22 cellular contexts compared by ENCODE assay signal in the genomic region with DNA sequence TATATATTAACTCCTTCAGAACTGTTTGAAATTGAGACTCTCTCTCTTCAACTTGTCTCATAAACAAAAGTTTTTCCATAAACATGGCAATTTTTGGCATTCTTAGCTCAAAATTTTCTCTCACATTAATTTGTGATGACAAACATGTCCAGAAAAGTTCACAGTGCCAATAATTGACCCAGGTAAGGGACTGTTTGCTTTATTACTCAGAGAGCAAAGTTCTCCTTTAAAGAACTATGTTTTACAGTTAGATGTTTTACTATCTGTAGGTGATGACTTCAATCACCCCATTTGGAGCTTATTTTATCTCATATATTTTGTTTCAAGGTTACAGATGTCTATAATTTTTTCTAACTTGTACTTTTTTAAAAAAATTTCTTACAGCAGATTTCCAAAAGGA.
A peak's percentile ranks its signal among the peaks of the same experiment; 100 is the strongest.
DNase-seq lines count a peak whose midpoint lies in the region; ATAC-seq and TF ChIP-seq lines count a peak whose summit lies in the region.
"Had no signal": no experiment of that assay in that cellular context is flagged by ENCODE, and none has a peak within 500 bp of the region (broad histone marks: within the 10 kb centered on the region; RNA-seq: fewer than 3 reads in every experiment).

No MANE protein-coding gene starts in this region.

- H3K27ac Mint-ChIP-seq in activated naive CD8-positive, alpha-beta T cell treated with anti-CD3 and anti-CD28 coated beads for 36 hours = no peak overlapping the region
- H3K27ac Mint-ChIP-seq in progenitor cell of endocrine pancreas = no peak overlapping the region
- H3K27ac Mint-ChIP-seq: CD14-positive monocyte; CD4-positive, alpha-beta T cell; CD8-positive, alpha-beta memory T cell had no signal

- H2AFZ ChIP-seq in hepatocyte = no peak overlapping the region
- H2AFZ ChIP-seq: GM23248 had no signal

- no peak overlapping the region for H3K4me2 ChIP-seq in hepatocyte
- H3K4me2 ChIP-seq: A549; BLaER1 treated with 17β-estradiol and CSF1 and Interleukin-3, amounts not matched to agents 10 nM and 100 nM had no signal

- no peaks in the 10 kb centered on the region for H3K27me3 ChIP-seq in hepatocyte
- H3K27me3 ChIP-seq: BE2C; BLaER1 treated with 17β-estradiol and CSF1 and Interleukin-3, amounts not matched to agents 10 nM and 100 nM had no signal

- ATAC-seq in HG02840 (IDR thresholded peaks at IDR 0.05; ENCODE audit: low FRiP score, unreplicated experiment) = no peak
- ATAC-seq: A549, GM12878 had no signal

- H3K27me3 Mint-ChIP-seq in activated naive CD8-positive, alpha-beta T cell treated with anti-CD3 and anti-CD28 coated beads for 36 hours = no peaks in the 10 kb centered on the region
- H3K27me3 Mint-ChIP-seq in progenitor cell of endocrine pancreas = no peaks in the 10 kb centered on the region
- H3K27me3 Mint-ChIP-seq: CD4-positive, alpha-beta T cell; CD8-positive, alpha-beta memory T cell had no signal

- TF ChIP-seq CTCF in hepatocyte (IDR thresholded peaks at IDR 0.05; ENCODE audit: poor library complexity) (no peak), progenitor cell of endocrine pancreas (IDR thresholded peaks at IDR 0.05; ENCODE audit: unreplicated experiment) (no peak)

- no peaks in the 10 kb centered on the region for H3K9me2 ChIP-seq in hepatocyte (replicated peaks; ENCODE audit: insufficient read depth)

- DNase-seq in DMS53 treated with DMSO at 0.1 percent for 48 hours (lab: John Stamatoyannopoulos, UW; ENCODE audit: unreplicated experiment) (peak; percentile 47), LoVo (ENCODE audit: low spot score) (peak; percentile 7), hepatocyte (ENCODE audit: low spot score) (peak; percentile 12), GF-D8 (lab: John Stamatoyannopoulos, UW) (no peak), progenitor cell of endocrine pancreas (ENCODE audit: low spot score, unreplicated experiment) (no peak)
- DNase-seq in activated naive CD8-positive, alpha-beta T cell treated with anti-CD3 and anti-CD28 coated beads for 36 hours = no peak
- DNase-seq: 8988T; ACHN; AML-193; BE2C; CD4-positive, alpha-beta T cell; CD8-positive, alpha-beta memory T cell; DMS 273 treated with DMSO at 0.1 percent for 48 hours; DND-41; H7; HCEC 1CT had no signal

- no peaks in the 10 kb centered on the region for H3K4me1 ChIP-seq in hepatocyte (ENCODE audit: insufficient read depth)
- H3K4me1 ChIP-seq: BE2C; BLaER1 treated with 17β-estradiol and CSF1 and Interleukin-3, amounts not matched to agents 10 nM and 100 nM had no signal

- H3K4me3 ChIP-seq in hepatocyte = no peak overlapping the region
- H3K4me3 ChIP-seq: A549; BLaER1 treated with 17β-estradiol and CSF1 and Interleukin-3, amounts not matched to agents 10 nM and 100 nM; GM12878; GM23248 had no signal

- H3K36me3 ChIP-seq in hepatocyte (replicated peaks; ENCODE audit: insufficient read depth, low read depth) = no peaks in the 10 kb centered on the region
- H3K36me3 ChIP-seq: BE2C; BLaER1 treated with 17β-estradiol and CSF1 and Interleukin-3, amounts not matched to agents 10 nM and 100 nM had no signal

- H3K36me3 Mint-ChIP-seq in activated naive CD8-positive, alpha-beta T cell treated with anti-CD3 and anti-CD28 coated beads for 36 hours = no peaks in the 10 kb centered on the region
- no peaks in the 10 kb centered on the region for H3K36me3 Mint-ChIP-seq in progenitor cell of endocrine pancreas (ENCODE audit: insufficient read depth)
- H3K36me3 Mint-ChIP-seq: CD14-positive monocyte; CD8-positive, alpha-beta memory T cell had no signal

- H3K4me3 Mint-ChIP-seq in activated naive CD8-positive, alpha-beta T cell treated with anti-CD3 and anti-CD28 coated beads for 36 hours = no peak overlapping the region
- no peak overlapping the region for H3K4me3 Mint-ChIP-seq in progenitor cell of endocrine pancreas (ENCODE audit: low read depth)
- H3K4me3 Mint-ChIP-seq: CD14-positive monocyte; CD4-positive, alpha-beta T cell; CD8-positive, alpha-beta memory T cell had no signal

- no peaks in the 10 kb centered on the region for H3K79me2 ChIP-seq in hepatocyte

- no peaks in the 10 kb centered on the region for H3K9me3 ChIP-seq in hepatocyte (ENCODE audit: low read depth)
- H3K9me3 ChIP-seq: A549; BE2C; BLaER1 treated with 17β-estradiol and CSF1 and Interleukin-3, amounts not matched to agents 10 nM and 100 nM had no signal

- H4K20me1 ChIP-seq in hepatocyte (ENCODE audit: insufficient read depth, poor library complexity, severe bottlenecking) = no peaks in the 10 kb centered on the region
- H4K20me1 ChIP-seq: BLaER1 treated with 17β-estradiol and CSF1 and Interleukin-3, amounts not matched to agents 10 nM and 100 nM had no signal

- H3K9me3 Mint-ChIP-seq in activated naive CD8-positive, alpha-beta T cell treated with anti-CD3 and anti-CD28 coated beads for 36 hours = no peaks in the 10 kb centered on the region
- H3K9me3 Mint-ChIP-seq in progenitor cell of endocrine pancreas (ENCODE audit: low read depth) = peaks cover 2% of the 10 kb centered on the region

- no peaks in the 10 kb centered on the region for H3K4me1 Mint-ChIP-seq in activated naive CD8-positive, alpha-beta T cell treated with anti-CD3 and anti-CD28 coated beads for 36 hours
- no peaks in the 10 kb centered on the region for H3K4me1 Mint-ChIP-seq in progenitor cell of endocrine pancreas (ENCODE audit: low read depth)
- H3K4me1 Mint-ChIP-seq: CD14-positive monocyte; CD8-positive, alpha-beta memory T cell had no signal

- H3K27ac ChIP-seq in hepatocyte = no peak overlapping the region
- H3K27ac ChIP-seq: A549; BLaER1 treated with 17β-estradiol and CSF1 and Interleukin-3, amounts not matched to agents 10 nM and 100 nM; GM23248 had no signal

Comparison
In these comparisons a context has a peak if more than half of its experiments do, and no peak if none do; other contexts are left out.
1. DNase-seq: peak in DMS53 treated with DMSO at 0.1 percent for 48 hours (single experiment), LoVo (single experiment) and hepatocyte (single experiment); none in GF-D8 (single experiment), activated naive CD8-positive, alpha-beta T cell treated with anti-CD3 and anti-CD28 coated beads for 36 hours (single experiment) and progenitor cell of endocrine pancreas (single experiment).